10 cellular contexts compared by ENCODE assay signal in the genomic region with DNA sequence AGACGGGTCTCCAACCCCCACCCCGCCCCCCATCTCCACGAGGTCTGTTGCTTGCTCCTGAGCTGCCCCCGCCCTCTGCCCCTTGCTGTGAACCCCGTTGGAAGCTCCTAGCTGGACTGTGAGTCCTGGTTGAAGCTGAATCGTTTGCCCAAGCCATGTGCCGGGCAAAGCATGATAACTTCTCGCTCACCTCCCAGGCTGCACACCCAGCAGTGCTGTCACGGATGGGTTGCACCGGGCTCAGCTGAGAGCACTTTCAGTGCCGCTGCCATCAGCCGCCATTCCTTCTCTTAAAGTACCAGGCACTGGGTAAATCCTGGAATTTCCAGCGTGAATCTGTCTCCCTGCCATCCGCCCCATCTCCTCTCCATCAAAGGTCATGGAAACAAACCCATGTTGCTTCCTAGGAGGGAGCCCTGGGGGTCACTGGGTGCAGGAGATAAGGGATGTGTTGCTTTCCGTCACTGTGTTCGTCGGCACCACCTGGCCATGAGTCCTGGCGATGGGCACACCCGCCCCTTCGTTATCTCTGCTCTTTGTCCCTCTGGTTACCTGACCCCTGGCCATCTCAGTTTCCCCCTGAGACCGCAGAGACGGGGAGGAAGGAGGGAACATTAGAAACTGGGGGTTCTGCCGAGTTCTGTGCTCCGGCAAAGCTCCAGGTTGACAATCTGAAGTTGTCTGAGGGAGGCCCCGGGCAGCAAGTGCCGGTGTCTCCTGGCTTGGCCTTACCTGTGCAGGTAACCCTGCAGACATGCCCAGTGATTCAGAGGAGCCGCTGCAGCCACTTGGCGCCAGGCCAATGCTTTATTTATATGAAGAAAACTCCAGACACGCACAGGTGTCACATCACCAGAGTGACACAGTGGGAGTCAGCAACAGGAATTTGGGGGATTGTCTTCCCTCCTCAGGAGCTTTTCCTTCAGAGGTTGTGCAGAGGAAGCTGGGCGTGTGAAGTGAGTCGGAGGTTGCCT. TPM values are rescaled to one million over a fixed set of nuclear protein-coding genes. Genes with fewer than 3 reads are reported as not detected.
DNase-seq lines count a peak whose midpoint lies in the region; ATAC-seq, FAIRE-seq and TF ChIP-seq lines count a peak whose summit lies in the region.
"Had no signal": no experiment of that assay in that cellular context is flagged by ENCODE, and none has a peak within 500 bp of the region (broad histone marks: within the 10 kb centered on the region; RNA-seq: fewer than 3 reads in every experiment).

No MANE protein-coding gene starts in this region.

- H3K27me3 Mint-ChIP-seq in Calu3 (ENCODE audit: unreplicated experiment) (no peaks in the 10 kb centered on the region), nephron progenitor cell (ENCODE audit: low read depth, poor library complexity) (peaks cover 3% of the 10 kb centered on the region)
- H3K27me3 Mint-ChIP-seq in activated CD8-positive, alpha-beta T cell treated with anti-CD3 and anti-CD28 coated beads, Interleukin-2, amount 10 ng/mL, durations not matched to agents 7 days and 5 days (ENCODE audit: low read depth) = peaks cover 24% of the 10 kb centered on the region

- H3K9me3 ChIP-seq in duodenal mucosa (ENCODE audit: control insufficient read depth in 1 of 2, low read length in 2 of 2) = no peaks in the 10 kb centered on the region

- peaks cover 35 to 48% of the 10 kb centered on the region in 2 donors for H3K27me3 ChIP-seq in duodenal mucosa (ENCODE audit: control insufficient read depth in 1 of 2, insufficient read depth in 2 of 2, low read length in 2 of 2)

- H3K4me1 ChIP-seq in duodenal mucosa (ENCODE audit: control insufficient read depth in 1 of 2, insufficient read depth in 2 of 2, low read length in 2 of 2) = peaks cover 27 to 36% of the 10 kb centered on the region in 2 donors

- CTCF ChIA-PET in Calu3 (lab: Charles Lee) = no interaction called here
- CTCF ChIA-PET in activated CD8-positive, alpha-beta T cell treated with anti-CD3 and anti-CD28 coated beads, Interleukin-2, amount 10 ng/mL, durations not matched to agents 7 days and 5 days (lab: Charles Lee) = no interaction called here

- no TSS peak for BruUV-seq in Calu3 (replicated peaks; lab: Mats Ljungman, UMichigan)

- peak; percentile 32; the same call in 1 of the 2 replicates for TF ChIP-seq EP300 in Ishikawa (IDR thresholded peaks at IDR 0.05; ENCODE audit: borderline replicate concordance)

- TF ChIP-seq CTCF in Calu3 (IDR thresholded peaks at IDR 0.05; ENCODE audit: unreplicated experiment) (no peak), nephron progenitor cell (IDR thresholded peaks at IDR 0.05) (no peak)

- no peak for TF ChIP-seq RAD21 in Ishikawa (IDR thresholded peaks at IDR 0.05; ENCODE audit: low read depth)

- no peak for TF ChIP-seq POLR2A in GM12891 (IDR thresholded peaks at IDR 0.05; ENCODE audit: low read depth, low read length)

- no peak overlapping the region for H3K9ac ChIP-seq in duodenal mucosa (ENCODE audit: low read depth in 1 of 2, low read length in 2 of 2)

- H3K27ac ChIP-seq in duodenal mucosa (ENCODE audit: low read depth, low read length) = no peak overlapping the region

- no peak for FAIRE-seq in GM12891 (lab: Jason Lieb, UNC)
- FAIRE-seq: endometrium had no signal

- H3K4me1 Mint-ChIP-seq in Calu3 (ENCODE audit: low read depth, unreplicated experiment) (peaks cover 19% of the 10 kb centered on the region), nephron progenitor cell (peaks cover 57% of the 10 kb centered on the region)
- peaks cover 22% of the 10 kb centered on the region for H3K4me1 Mint-ChIP-seq in activated CD8-positive, alpha-beta T cell treated with anti-CD3 and anti-CD28 coated beads, Interleukin-2, amount 10 ng/mL, durations not matched to agents 7 days and 5 days (ENCODE audit: low read depth)

- ATAC-seq in activated CD8-positive, alpha-beta T cell treated with anti-CD3 and anti-CD28 coated beads, Interleukin-2, amount 10 ng/mL, durations not matched to agents 7 days and 5 days = no peak
- ATAC-seq in HG03135 (IDR thresholded peaks at IDR 0.05; ENCODE audit: unreplicated experiment) = no peak

- intact Hi-C loops in Calu3 (cut with micrococcal nuclease; ENCODE audit: unreplicated experiment) = no loop called here

- POLR2A ChIA-PET in activated CD8-positive, alpha-beta T cell treated with anti-CD3 and anti-CD28 coated beads, Interleukin-2, amount 10 ng/mL, durations not matched to agents 7 days and 5 days (lab: Charles Lee) = interaction anchor here (0.6 kb wide), 1 partner anchor 237 kb away, joined by 3 read pairs; a partner anchor contains a TSS

- H3K36me3 ChIP-seq in duodenal mucosa (ENCODE audit: control insufficient read depth in 1 of 2, insufficient read depth in 2 of 2, low read length in 2 of 2) = no peaks in the 10 kb centered on the region

- H3K9me3 Mint-ChIP-seq in Calu3 (ENCODE audit: low read depth, unreplicated experiment) (no peaks in the 10 kb centered on the region), nephron progenitor cell (no peaks in the 10 kb centered on the region)
- H3K9me3 Mint-ChIP-seq in activated CD8-positive, alpha-beta T cell treated with anti-CD3 and anti-CD28 coated beads, Interleukin-2, amount 10 ng/mL, durations not matched to agents 7 days and 5 days (ENCODE audit: insufficient read depth) = no peaks in the 10 kb centered on the region

- peak overlapping the region; percentile 35 to 45 for H3K4me3 ChIP-seq in duodenal mucosa (ENCODE audit: low read depth in 1 of 2, low read length in 2 of 2)

- H3K4me3 Mint-ChIP-seq in Calu3 (ENCODE audit: low read depth, unreplicated experiment) (no peak overlapping the region), nephron progenitor cell (peak overlapping the region; percentile 81)
- H3K4me3 Mint-ChIP-seq in activated CD8-positive, alpha-beta T cell treated with anti-CD3 and anti-CD28 coated beads, Interleukin-2, amount 10 ng/mL, durations not matched to agents 7 days and 5 days = no peak overlapping the region

- no peak overlapping the region for H3K27ac Mint-ChIP-seq in Calu3 (ENCODE audit: unreplicated experiment)
- H3K27ac Mint-ChIP-seq in nephron progenitor cell = peak overlapping the region; percentile 48
- H3K27ac Mint-ChIP-seq in activated CD8-positive, alpha-beta T cell treated with anti-CD3 and anti-CD28 coated beads, Interleukin-2, amount 10 ng/mL, durations not matched to agents 7 days and 5 days = no peak overlapping the region

- DNase-seq in Calu3 (peak; percentile 12), nephron progenitor cell (peak; percentile 41), NCI-H1105 (lab: John Stamatoyannopoulos, UW) (no peak), GM12891 (ENCODE audit: insufficient read length, low spot score) (no peak)
- no peak for DNase-seq in activated CD8-positive, alpha-beta T cell treated with anti-CD3 and anti-CD28 coated beads, Interleukin-2, amount 10 ng/mL, durations not matched to agents 7 days and 5 days
- DNase-seq: NCI-H146 had no signal

- peaks cover 11% of the 10 kb centered on the region for H3K36me3 Mint-ChIP-seq in Calu3 (ENCODE audit: insufficient read depth, unreplicated experiment)
- H3K36me3 Mint-ChIP-seq in nephron progenitor cell (ENCODE audit: low read depth) = no peaks in the 10 kb centered on the region
- no peaks in the 10 kb centered on the region for H3K36me3 Mint-ChIP-seq in activated CD8-positive, alpha-beta T cell treated with anti-CD3 and anti-CD28 coated beads, Interleukin-2, amount 10 ng/mL, durations not matched to agents 7 days and 5 days (ENCODE audit: low read depth)

TF ChIP-seq in Ishikawa, 13 proteins besides CTCF, POLR2A, EP300 and RAD21 (continues in another document):
- TF ChIP-seq NFIC (IDR thresholded peaks at IDR 0.05) (peak; percentile 85), TEAD4 (IDR thresholded peaks at IDR 0.05) (peak; percentile 24; the same call in 1 of the 2 replicates), FOXM1 (IDR thresholded peaks at IDR 0.05; ENCODE audit: borderline replicate concordance, low read depth) (no peak), TAF1 (IDR thresholded peaks at IDR 0.05; ENCODE audit: low read depth) (no peak), ZBTB7A (IDR thresholded peaks at IDR 0.05; ENCODE audit: low read depth) (no peak), CEBPB (IDR thresholded peaks at IDR 0.05) (no peak)
- TF ChIP-seq, protein P1, sequence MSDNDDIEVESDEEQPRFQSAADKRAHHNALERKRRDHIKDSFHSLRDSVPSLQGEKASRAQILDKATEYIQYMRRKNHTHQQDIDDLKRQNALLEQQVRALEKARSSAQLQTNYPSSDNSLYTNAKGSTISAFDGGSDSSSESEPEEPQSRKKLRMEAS (IDR thresholded peaks at IDR 0.05) = peak; percentile 58; the same call in 1 of the 2 replicates

TF ChIP-seq in GM12891, 5 proteins besides CTCF, POLR2A, EP300 and RAD21:
- TF ChIP-seq POU2F2 (IDR thresholded peaks at IDR 0.05; ENCODE audit: low read depth, low read length) (no peak), TAF1 (IDR thresholded peaks at IDR 0.05; ENCODE audit: low read depth, low read length) (no peak), SPI1 (IDR thresholded peaks at IDR 0.05; ENCODE audit: low read depth, low read length) (no peak), PAX5 (IDR thresholded peaks at IDR 0.05; ENCODE audit: insufficient read depth, low read length, severe bottlenecking) (no peak), POLR2AphosphoS5 (IDR thresholded peaks at IDR 0.05; ENCODE audit: low read depth, low read length) (no peak)
TF ChIP-seq in GM12891: peak in this region for 0.

RNA-seq across cellular contexts. Expression of a gene that starts 2.7 kb away (rescaled TPM):
- 10.9 and 14.3 TPM in 2 replicates for total RNA-seq in Calu3 (2022)
- 10 to 100 TPM in 1 of 2 experiments, 1 to 10 TPM in 1; 8.3 to 10.8 TPM for total RNA-seq in activated CD8-positive, alpha-beta T cell treated with anti-CD3 and anti-CD28 coated beads, Interleukin-2, amount 10 ng/mL, durations not matched to agents 7 days and 5 days
- polyA plus RNA-seq in GM12891 (2012; ENCODE audit: low read depth, missing spikeins) = 2.6 TPM

Comparison
In these comparisons a context has a peak if more than half of its experiments do, and no peak if none do; other contexts are left out.
1. DNase-seq: peak in Calu3 (single experiment) and nephron progenitor cell (single experiment); none in activated CD8-positive, alpha-beta T cell treated with anti-CD3 and anti-CD28 coated beads, Interleukin-2, amount 10 ng/mL, durations not matched to agents 7 days and 5 days (single experiment), NCI-H1105 (single experiment) and GM12891 (single experiment).